In the genomic region with DNA sequence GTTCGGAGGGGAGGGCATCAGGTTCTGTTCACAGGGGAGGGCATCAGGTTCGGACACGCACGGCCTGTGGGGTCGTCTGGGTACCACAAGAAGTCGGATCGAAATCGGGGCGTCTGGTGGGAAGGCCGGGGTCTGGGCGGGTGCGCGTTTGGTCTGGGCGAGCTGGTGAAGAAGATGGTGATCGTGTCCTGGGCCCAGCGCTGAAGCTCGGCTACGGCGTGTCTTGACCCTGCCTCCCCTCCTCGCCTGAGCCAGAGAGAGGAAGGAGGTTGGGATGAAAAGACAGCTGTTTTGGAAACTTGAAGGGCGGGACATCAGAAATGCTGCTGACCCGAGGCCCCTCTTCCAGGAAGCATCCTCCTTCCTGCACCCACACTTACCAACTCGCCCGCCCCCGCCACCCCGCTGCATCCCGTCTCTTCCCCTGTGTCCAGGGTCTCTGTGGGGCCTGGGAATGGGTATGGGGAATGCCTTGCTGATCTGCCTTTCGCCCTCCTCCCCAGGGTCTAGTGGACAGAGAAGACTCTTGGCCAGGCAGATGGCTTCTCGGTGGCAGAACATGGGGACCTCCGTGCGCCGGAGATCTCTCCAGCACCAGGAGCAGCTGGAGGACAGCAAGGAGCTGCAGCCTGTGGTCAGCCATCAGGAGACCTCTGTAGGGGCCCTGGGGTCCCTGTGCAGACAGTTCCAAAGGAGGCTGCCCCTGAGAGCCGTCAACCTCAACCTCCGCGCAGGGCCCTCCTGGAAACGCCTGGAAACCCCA, we compare ENCODE assay signal across 8 cellular contexts. TPM values are rescaled to one million over a fixed set of nuclear protein-coding genes. Genes with fewer than 3 reads are reported as not detected.
DNase-seq lines count a peak whose midpoint lies in the region; ATAC-seq lines count a peak whose summit lies in the region.
"Had no signal": no experiment of that assay in that cellular context is flagged by ENCODE, and none has a peak within 500 bp of the region (broad histone marks: within the 10 kb centered on the region; RNA-seq: fewer than 3 reads in every experiment).

No MANE protein-coding gene starts in this region.

- peak overlapping the region; percentile 85 for H3K4me3 Mint-ChIP-seq in stimulated activated memory B cell treated with anti-CD40 and anti-IgM and Interleukin-4, amounts not matched to agents 10 μg/mL and 1 μg/mL and 100 μg/mL, for 72 hours

- no peaks in the 10 kb centered on the region for H3K9me3 Mint-ChIP-seq in activated naive CD4-positive, alpha-beta T cell treated with anti-CD3 and anti-CD28 coated beads, Interleukin-2, amount 50 U/mL, for 72 hours
- no peaks in the 10 kb centered on the region for H3K9me3 Mint-ChIP-seq in stimulated activated memory B cell treated with anti-CD40 and anti-IgM and Interleukin-4, amounts not matched to agents 10 μg/mL and 1 μg/mL and 100 μg/mL, for 72 hours

- H3K27me3 Mint-ChIP-seq in stimulated activated memory B cell treated with anti-CD40 and anti-IgM and Interleukin-4, amounts not matched to agents 10 μg/mL and 1 μg/mL and 100 μg/mL, for 72 hours, result peaks cover 7% of the 10 kb centered on the region

- H4K20me1 ChIP-seq in Karpas-422 (ENCODE audit: insufficient read depth, low read depth, low read length), result peaks cover 16% of the 10 kb centered on the region

- H3K9me2 ChIP-seq in Karpas-422 (replicated peaks; ENCODE audit: insufficient read depth, low read length), result no peaks in the 10 kb centered on the region

- DNase-seq in activated naive CD4-positive, alpha-beta T cell treated with anti-CD3 and anti-CD28 coated beads, Interleukin-2, amount 50 U/mL, for 72 hours (ENCODE audit: low spot score in 2 of 2), result no peak
- DNase-seq in islet precursor cell (no peak), Karpas-422 (no peak)

- H3K4me3 ChIP-seq in HUES48 (ENCODE audit: low read depth, low read length), result peak overlapping the region; percentile 91
- H3K4me3 ChIP-seq in iPS-20b (ENCODE audit: low read length), result peak overlapping the region; percentile 92
- no peak overlapping the region for H3K4me3 ChIP-seq in Karpas-422 (ENCODE audit: low read length)

- H3K27me3 ChIP-seq in HUES48 (ENCODE audit: control insufficient read depth, insufficient read depth, low read length), result no peaks in the 10 kb centered on the region
- H3K27me3 ChIP-seq in iPS-20b (ENCODE audit: insufficient read depth, low read length), result no peaks in the 10 kb centered on the region
- H3K27me3 ChIP-seq in Karpas-422 (ENCODE audit: low read length), result no peaks in the 10 kb centered on the region

- H2AFZ ChIP-seq in Karpas-422 (ENCODE audit: low read length), result no peak overlapping the region

- no peak overlapping the region for H3K27ac ChIP-seq in HUES48 (ENCODE audit: low read depth, low read length)
- no peak overlapping the region for H3K27ac ChIP-seq in iPS-20b (ENCODE audit: low read length)
- no peak overlapping the region for H3K27ac ChIP-seq in Karpas-422 (ENCODE audit: low read length)

- peak overlapping the region; percentile 73 for H3K9ac ChIP-seq in HUES48 (ENCODE audit: low read depth, low read length)
- H3K9ac ChIP-seq in iPS-20b (ENCODE audit: low read depth, low read length), result peak overlapping the region; percentile 87; the same call in 1 of the 2 replicates
- H3K9ac ChIP-seq in Karpas-422 (ENCODE audit: low read length), result no peak overlapping the region

- H3K9me3 ChIP-seq in HUES48 (ENCODE audit: control insufficient read depth, insufficient read depth, low read length) (no peaks in the 10 kb centered on the region), iPS-20b (ENCODE audit: insufficient read depth, low read depth, low read length) (no peaks in the 10 kb centered on the region), Karpas-422 (ENCODE audit: low read length) (no peaks in the 10 kb centered on the region)

- peaks cover 14% of the 10 kb centered on the region for H3K4me1 ChIP-seq in HUES48 (ENCODE audit: control insufficient read depth, insufficient read depth, low read length)
- H3K4me1 ChIP-seq in iPS-20b (ENCODE audit: insufficient read depth, low read length), result peaks cover 19% of the 10 kb centered on the region; the same call in 1 of the 2 replicates
- H3K4me1 ChIP-seq in Karpas-422 (ENCODE audit: low read length), result no peaks in the 10 kb centered on the region

- H3K79me2 ChIP-seq in Karpas-422 (ENCODE audit: low read length), result no peaks in the 10 kb centered on the region

- peaks cover 15% of the 10 kb centered on the region for H3K4me1 Mint-ChIP-seq in stimulated activated memory B cell treated with anti-CD40 and anti-IgM and Interleukin-4, amounts not matched to agents 10 μg/mL and 1 μg/mL and 100 μg/mL, for 72 hours

- peak overlapping the region; percentile 86 to 96 for H3K27ac Mint-ChIP-seq in activated naive CD4-positive, alpha-beta T cell treated with anti-CD3 and anti-CD28 coated beads, Interleukin-2, amount 50 U/mL, for 72 hours
- peak overlapping the region; percentile 81 for H3K27ac Mint-ChIP-seq in stimulated activated memory B cell treated with anti-CD40 and anti-IgM and Interleukin-4, amounts not matched to agents 10 μg/mL and 1 μg/mL and 100 μg/mL, for 72 hours

- H3K36me3 Mint-ChIP-seq in activated naive CD4-positive, alpha-beta T cell treated with anti-CD3 and anti-CD28 coated beads, Interleukin-2, amount 50 U/mL, for 72 hours, result peaks cover 0 to 6% of the 10 kb centered on the region in 2 donors
- H3K36me3 Mint-ChIP-seq in stimulated activated memory B cell treated with anti-CD40 and anti-IgM and Interleukin-4, amounts not matched to agents 10 μg/mL and 1 μg/mL and 100 μg/mL, for 72 hours, result no peaks in the 10 kb centered on the region

- no peak overlapping the region for H3K4me2 ChIP-seq in Karpas-422 (ENCODE audit: low read depth, low read length, poor library complexity, severe bottlenecking)

- H3K36me3 ChIP-seq in HUES48 (ENCODE audit: control insufficient read depth, insufficient read depth, low read length), result peaks cover 43% of the 10 kb centered on the region
- H3K36me3 ChIP-seq in iPS-20b (ENCODE audit: insufficient read depth, low read depth, low read length), result peaks cover 46% of the 10 kb centered on the region
- no peaks in the 10 kb centered on the region for H3K36me3 ChIP-seq in Karpas-422 (ENCODE audit: insufficient read depth, low read length)

- no peak for ATAC-seq in activated naive CD4-positive, alpha-beta T cell treated with anti-CD3 and anti-CD28 coated beads, Interleukin-2, amount 50 U/mL, for 72 hours
- ATAC-seq in stimulated activated memory B cell treated with anti-CD40 and anti-IgM and Interleukin-4, amounts not matched to agents 10 μg/mL and 1 μg/mL and 100 μg/mL, for 72 hours, result no peak
- ATAC-seq in HG03196 (IDR thresholded peaks at IDR 0.05; ENCODE audit: unreplicated experiment), result no peak

RNA-seq across cellular contexts. Expression of a gene that starts 0.5 kb away (rescaled TPM):
- 10 to 100 TPM; 13.0 to 13.1 TPM for total RNA-seq in activated naive CD4-positive, alpha-beta T cell treated with anti-CD3 and anti-CD28 coated beads, Interleukin-2, amount 50 U/mL, for 72 hours
- not detected in 2 replicates for total RNA-seq in Karpas-422 (2014; rRNA removed; shearing (Covaris generic); ENCODE audit: low replicate concordance)

RNA-seq across cellular contexts. Expression of a gene that starts 9.8 kb away (rescaled TPM):
- not detected for total RNA-seq in activated naive CD4-positive, alpha-beta T cell treated with anti-CD3 and anti-CD28 coated beads, Interleukin-2, amount 50 U/mL, for 72 hours
- not detected in 2 replicates for total RNA-seq in Karpas-422 (2014; rRNA removed; shearing (Covaris generic); ENCODE audit: low replicate concordance)
- total RNA-seq: T-helper 1 cell treated with Interleukin-12 subunit alpha and Interleukin-12 subunit beta and Interleukin-4 antibody, amounts not matched to agents 30 ng/mL and 1 ng/mL, for 36 hours had no signal

Comparison
In these comparisons a context has a peak if more than half of its experiments do, and no peak if none do; other contexts are left out.
1. RNA of a gene that starts 0.5 kb away (total RNA-seq): 13.0 to 13.1 TPM in activated naive CD4-positive, alpha-beta T cell treated with anti-CD3 and anti-CD28 coated beads, Interleukin-2, amount 50 U/mL, for 72 hours; not detected in Karpas-422; every median in the first group is over 10 times any median in the second.